ENCODE assay signal across 1 cellular context in the genomic region with DNA sequence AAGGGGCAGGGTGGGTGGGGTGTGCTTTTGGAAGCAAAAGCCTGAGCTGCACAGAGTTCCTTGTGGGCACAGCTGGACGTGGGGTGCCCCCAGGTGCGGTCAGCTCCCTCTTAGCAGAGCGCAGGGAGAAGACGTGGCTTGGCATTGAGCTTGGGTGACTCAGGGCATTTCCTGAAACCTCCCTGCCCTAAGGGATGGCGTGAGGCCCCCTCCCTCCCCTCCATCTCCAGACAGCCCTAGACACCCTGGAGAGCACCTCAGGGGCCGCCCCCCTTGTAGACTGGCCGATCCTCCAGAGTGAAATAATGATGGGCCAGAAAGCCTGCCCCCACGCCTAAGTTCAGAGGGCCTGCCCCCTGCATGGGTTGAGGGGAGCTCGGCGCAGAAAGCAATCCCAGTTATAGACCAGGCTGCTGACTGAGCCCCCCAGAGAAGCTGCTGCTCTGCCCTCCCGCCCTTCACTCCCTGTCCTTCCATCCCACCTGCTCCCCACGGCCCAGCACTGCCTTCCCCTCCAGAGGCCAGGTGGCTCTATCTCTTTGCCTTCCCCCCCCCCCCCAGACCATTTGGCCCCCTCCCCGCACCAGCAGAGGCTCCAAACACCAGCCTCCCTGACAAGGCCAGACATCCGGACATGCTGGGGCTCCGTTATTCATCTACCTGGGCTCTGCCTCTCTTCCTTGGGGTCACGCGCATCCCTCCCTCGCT.
TF ChIP-seq lines count a peak whose summit lies in the region.

No MANE protein-coding gene starts in this region.

TF ChIP-seq in H1, 55 proteins besides CTCF, POLR2A, EP300 and RAD21 (continued from another document):
- TF ChIP-seq, protein P1, sequence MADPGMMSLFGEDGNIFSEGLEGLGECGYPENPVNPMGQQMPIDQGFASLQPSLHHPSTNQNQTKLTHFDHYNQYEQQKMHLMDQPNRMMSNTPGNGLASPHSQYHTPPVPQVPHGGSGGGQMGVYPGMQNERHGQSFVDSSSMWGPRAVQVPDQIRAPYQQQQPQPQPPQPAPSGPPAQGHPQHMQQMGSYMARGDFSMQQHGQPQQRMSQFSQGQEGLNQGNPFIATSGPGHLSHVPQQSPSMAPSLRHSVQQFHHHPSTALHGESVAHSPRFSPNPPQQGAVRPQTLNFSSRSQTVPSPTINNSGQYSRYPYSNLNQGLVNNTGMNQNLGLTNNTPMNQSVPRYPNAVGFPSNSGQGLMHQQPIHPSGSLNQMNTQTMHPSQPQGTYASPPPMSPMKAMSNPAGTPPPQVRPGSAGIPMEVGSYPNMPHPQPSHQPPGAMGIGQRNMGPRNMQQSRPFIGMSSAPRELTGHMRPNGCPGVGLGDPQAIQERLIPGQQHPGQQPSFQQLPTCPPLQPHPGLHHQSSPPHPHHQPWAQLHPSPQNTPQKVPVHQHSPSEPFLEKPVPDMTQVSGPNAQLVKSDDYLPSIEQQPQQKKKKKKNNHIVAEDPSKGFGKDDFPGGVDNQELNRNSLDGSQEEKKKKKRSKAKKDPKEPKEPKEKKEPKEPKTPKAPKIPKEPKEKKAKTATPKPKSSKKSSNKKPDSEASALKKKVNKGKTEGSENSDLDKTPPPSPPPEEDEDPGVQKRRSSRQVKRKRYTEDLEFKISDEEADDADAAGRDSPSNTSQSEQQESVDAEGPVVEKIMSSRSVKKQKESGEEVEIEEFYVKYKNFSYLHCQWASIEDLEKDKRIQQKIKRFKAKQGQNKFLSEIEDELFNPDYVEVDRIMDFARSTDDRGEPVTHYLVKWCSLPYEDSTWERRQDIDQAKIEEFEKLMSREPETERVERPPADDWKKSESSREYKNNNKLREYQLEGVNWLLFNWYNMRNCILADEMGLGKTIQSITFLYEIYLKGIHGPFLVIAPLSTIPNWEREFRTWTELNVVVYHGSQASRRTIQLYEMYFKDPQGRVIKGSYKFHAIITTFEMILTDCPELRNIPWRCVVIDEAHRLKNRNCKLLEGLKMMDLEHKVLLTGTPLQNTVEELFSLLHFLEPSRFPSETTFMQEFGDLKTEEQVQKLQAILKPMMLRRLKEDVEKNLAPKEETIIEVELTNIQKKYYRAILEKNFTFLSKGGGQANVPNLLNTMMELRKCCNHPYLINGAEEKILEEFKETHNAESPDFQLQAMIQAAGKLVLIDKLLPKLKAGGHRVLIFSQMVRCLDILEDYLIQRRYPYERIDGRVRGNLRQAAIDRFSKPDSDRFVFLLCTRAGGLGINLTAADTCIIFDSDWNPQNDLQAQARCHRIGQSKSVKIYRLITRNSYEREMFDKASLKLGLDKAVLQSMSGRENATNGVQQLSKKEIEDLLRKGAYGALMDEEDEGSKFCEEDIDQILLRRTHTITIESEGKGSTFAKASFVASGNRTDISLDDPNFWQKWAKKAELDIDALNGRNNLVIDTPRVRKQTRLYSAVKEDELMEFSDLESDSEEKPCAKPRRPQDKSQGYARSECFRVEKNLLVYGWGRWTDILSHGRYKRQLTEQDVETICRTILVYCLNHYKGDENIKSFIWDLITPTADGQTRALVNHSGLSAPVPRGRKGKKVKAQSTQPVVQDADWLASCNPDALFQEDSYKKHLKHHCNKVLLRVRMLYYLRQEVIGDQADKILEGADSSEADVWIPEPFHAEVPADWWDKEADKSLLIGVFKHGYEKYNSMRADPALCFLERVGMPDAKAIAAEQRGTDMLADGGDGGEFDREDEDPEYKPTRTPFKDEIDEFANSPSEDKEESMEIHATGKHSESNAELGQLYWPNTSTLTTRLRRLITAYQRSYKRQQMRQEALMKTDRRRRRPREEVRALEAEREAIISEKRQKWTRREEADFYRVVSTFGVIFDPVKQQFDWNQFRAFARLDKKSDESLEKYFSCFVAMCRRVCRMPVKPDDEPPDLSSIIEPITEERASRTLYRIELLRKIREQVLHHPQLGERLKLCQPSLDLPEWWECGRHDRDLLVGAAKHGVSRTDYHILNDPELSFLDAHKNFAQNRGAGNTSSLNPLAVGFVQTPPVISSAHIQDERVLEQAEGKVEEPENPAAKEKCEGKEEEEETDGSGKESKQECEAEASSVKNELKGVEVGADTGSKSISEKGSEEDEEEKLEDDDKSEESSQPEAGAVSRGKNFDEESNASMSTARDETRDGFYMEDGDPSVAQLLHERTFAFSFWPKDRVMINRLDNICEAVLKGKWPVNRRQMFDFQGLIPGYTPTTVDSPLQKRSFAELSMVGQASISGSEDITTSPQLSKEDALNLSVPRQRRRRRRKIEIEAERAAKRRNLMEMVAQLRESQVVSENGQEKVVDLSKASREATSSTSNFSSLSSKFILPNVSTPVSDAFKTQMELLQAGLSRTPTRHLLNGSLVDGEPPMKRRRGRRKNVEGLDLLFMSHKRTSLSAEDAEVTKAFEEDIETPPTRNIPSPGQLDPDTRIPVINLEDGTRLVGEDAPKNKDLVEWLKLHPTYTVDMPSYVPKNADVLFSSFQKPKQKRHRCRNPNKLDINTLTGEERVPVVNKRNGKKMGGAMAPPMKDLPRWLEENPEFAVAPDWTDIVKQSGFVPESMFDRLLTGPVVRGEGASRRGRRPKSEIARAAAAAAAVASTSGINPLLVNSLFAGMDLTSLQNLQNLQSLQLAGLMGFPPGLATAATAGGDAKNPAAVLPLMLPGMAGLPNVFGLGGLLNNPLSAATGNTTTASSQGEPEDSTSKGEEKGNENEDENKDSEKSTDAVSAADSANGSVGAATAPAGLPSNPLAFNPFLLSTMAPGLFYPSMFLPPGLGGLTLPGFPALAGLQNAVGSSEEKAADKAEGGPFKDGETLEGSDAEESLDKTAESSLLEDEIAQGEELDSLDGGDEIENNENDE (IDR thresholded peaks at IDR 0.05; ENCODE audit: insufficient replicate concordance, low read length) = no peak
- no peak for TF ChIP-seq SIRT6 (IDR thresholded peaks at IDR 0.05; ENCODE audit: low read length)
- no peak for TF ChIP-seq RFX5 (IDR thresholded peaks at IDR 0.05; ENCODE audit: borderline replicate concordance, low read depth, low read length)
- TF ChIP-seq CHD2 (IDR thresholded peaks at IDR 0.05; ENCODE audit: low read length) = no peak
- TF ChIP-seq SP1 (IDR thresholded peaks at IDR 0.05; ENCODE audit: low read depth, low read length) = no peak
- TF ChIP-seq, protein P2, sequence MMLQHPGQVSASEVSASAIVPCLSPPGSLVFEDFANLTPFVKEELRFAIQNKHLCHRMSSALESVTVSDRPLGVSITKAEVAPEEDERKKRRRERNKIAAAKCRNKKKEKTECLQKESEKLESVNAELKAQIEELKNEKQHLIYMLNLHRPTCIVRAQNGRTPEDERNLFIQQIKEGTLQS (IDR thresholded peaks at IDR 0.05; ENCODE audit: insufficient read depth, low read depth, low read length) = no peak
- TF ChIP-seq, protein P3, sequence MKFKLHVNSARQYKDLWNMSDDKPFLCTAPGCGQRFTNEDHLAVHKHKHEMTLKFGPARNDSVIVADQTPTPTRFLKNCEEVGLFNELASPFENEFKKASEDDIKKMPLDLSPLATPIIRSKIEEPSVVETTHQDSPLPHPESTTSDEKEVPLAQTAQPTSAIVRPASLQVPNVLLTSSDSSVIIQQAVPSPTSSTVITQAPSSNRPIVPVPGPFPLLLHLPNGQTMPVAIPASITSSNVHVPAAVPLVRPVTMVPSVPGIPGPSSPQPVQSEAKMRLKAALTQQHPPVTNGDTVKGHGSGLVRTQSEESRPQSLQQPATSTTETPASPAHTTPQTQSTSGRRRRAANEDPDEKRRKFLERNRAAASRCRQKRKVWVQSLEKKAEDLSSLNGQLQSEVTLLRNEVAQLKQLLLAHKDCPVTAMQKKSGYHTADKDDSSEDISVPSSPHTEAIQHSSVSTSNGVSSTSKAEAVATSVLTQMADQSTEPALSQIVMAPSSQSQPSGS (IDR thresholded peaks at IDR 0.05; ENCODE audit: low read length) = no peak
- no peak for TF ChIP-seq HDAC2 (IDR thresholded peaks at IDR 0.05; ENCODE audit: borderline replicate concordance in 1 of 2, low read depth in 2 of 2, low read length in 2 of 2)
- TF ChIP-seq, protein P4, sequence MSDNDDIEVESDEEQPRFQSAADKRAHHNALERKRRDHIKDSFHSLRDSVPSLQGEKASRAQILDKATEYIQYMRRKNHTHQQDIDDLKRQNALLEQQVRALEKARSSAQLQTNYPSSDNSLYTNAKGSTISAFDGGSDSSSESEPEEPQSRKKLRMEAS (IDR thresholded peaks at IDR 0.05) = no peak
- TF ChIP-seq TAF1 (IDR thresholded peaks at IDR 0.05; ENCODE audit: low read depth, low read length) = no peak
- TF ChIP-seq SRF (IDR thresholded peaks at IDR 0.05; ENCODE audit: low read depth, low read length) = no peak
- TF ChIP-seq KDM1A (IDR thresholded peaks at IDR 0.05; ENCODE audit: borderline replicate concordance, low read length) = no peak
